20 cellular contexts compared by ENCODE assay signal in the genomic region with DNA sequence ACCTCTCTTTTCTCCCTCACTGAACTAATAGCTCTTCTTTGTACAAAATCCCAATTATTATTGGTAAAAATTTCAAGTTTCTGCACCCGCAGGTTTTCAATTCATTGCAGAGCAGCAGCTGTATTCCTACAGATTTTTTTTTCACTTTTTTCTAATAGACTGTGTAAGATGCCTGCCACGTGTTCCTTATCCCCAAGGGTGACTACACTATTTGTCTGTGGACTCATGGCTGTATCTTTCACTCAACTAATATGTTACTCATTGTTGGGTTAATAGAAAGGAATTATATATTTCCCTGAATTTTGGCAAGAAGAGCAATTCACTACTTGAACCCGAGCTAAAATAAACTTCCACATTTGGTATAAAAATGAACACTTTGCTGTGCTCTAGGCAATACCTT.
"Had no signal": no experiment of that assay in that cellular context is flagged by ENCODE, and none has a peak within 500 bp of the region (broad histone marks: within the 10 kb centered on the region; RNA-seq: fewer than 3 reads in every experiment).

No MANE protein-coding gene starts in this region.

- H3K27ac ChIP-seq: adrenal gland, ascending aorta, body of pancreas, PC-9, VCaP had no signal

- H3K27me3 ChIP-seq: adrenal gland, ascending aorta, body of pancreas had no signal

- H3K4me3 ChIP-seq: adrenal gland, ascending aorta, body of pancreas, PC-9 had no signal

- DNase-seq: activated CD4-positive, alpha-beta memory T cell treated with anti-CD3 and anti-CD28 coated beads, Interleukin-2, amount 10 ng/mL, durations not matched to agents 7 days and 5 days; activated CD4-positive, alpha-beta T cell treated with anti-CD3 and anti-CD28 coated beads, Interleukin-2, amount 10 ng/mL, durations not matched to agents 7 days and 5 days; activated CD4-positive, CD25-positive, alpha-beta regulatory T cell; activated CD8-positive, alpha-beta memory T cell treated with anti-CD3 and anti-CD28 coated beads, Interleukin-2, amount 50 U/mL, for 4 hours; activated naive CD4-positive, alpha-beta T cell treated with anti-CD3 and anti-CD28 coated beads, Interleukin-2, amount 50 U/mL, for 16 hours; activated naive CD8-positive, alpha-beta T cell treated with anti-CD3 and anti-CD28 coated beads, Interleukin-2, amount 10 ng/mL, durations not matched to agents 7 days and 5 days; adrenal gland; body of pancreas; central memory CD4-positive, alpha-beta T cell; NCI-H1105 treated with DMSO at 0.1 percent for 48 hours; NCI-H1436 treated with DMSO at 0.1 percent for 48 hours; NCI-H187; NCI-H2081; NCI-H510A treated with DMSO at 0.1 percent for 48 hours; PC-9; SHP77 treated with DMSO at 0.1 percent for 48 hours; T-helper 17 cell; T-helper 9 cell had no signal

- H3K9me3 ChIP-seq: adrenal gland, ascending aorta, body of pancreas had no signal

- H3K4me1 ChIP-seq: adrenal gland, ascending aorta, body of pancreas had no signal

- ATAC-seq: body of pancreas, T-helper 17 cell had no signal

- H2AFZ ChIP-seq: PC-9 had no signal

- H3K4me2 ChIP-seq: PC-9 had no signal

- H3K36me3 ChIP-seq: adrenal gland, ascending aorta had no signal
